21 cellular contexts compared by ENCODE assay signal in the genomic region with DNA sequence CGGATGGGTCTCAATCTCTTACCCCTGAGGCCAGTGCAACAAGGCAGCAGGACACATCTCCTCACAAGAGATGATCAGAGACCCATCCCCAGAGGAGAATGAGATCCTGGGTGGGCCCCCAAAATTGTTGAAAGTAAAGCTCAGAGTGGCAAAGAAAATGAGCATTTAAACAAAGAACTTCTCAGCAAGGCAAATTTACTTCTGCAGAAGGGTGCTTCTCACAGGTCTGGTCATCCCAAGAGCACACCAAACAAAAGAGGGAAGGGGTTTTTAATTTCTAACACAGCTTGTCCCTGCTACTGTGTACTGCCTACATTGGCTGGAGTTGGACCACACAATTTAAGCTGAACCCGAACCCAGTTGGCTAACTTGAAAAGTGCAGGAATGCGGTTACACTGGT.
"Had no signal": no experiment of that assay in that cellular context is flagged by ENCODE, and none has a peak within 500 bp of the region (broad histone marks: within the 10 kb centered on the region; RNA-seq: fewer than 3 reads in every experiment).

No MANE protein-coding gene starts in this region.

- H3K9ac ChIP-seq: parathyroid adenoma had no signal

- H3K4me3 ChIP-seq: coronary artery, esophagus squamous epithelium, heart right ventricle, tibial artery had no signal

- H2AFZ ChIP-seq: parathyroid adenoma had no signal

- H3K27me3 ChIP-seq: esophagus squamous epithelium, heart right ventricle, tibial artery had no signal

- H3K79me2 ChIP-seq: parathyroid adenoma had no signal

- H3K4me1 ChIP-seq: esophagus squamous epithelium, heart right ventricle, parathyroid adenoma, tibial artery had no signal

- H3K27ac ChIP-seq: coronary artery, esophagus squamous epithelium, heart right ventricle, parathyroid adenoma, tibial artery had no signal

- DNase-seq: activated B cell treated with CpG ODN at 0.5 μM for 24 hours; activated CD4-positive, alpha-beta T cell treated with anti-CD3 and anti-CD28 coated beads for 36 hours; activated CD4-positive, alpha-beta T cell treated with anti-CD3 and anti-CD28 coated beads, Interleukin-2, amount 50 U/mL, for 4 hours; activated CD8-positive, alpha-beta memory T cell treated with anti-CD3 and anti-CD28 coated beads for 24 hours; activated CD8-positive, alpha-beta memory T cell treated with anti-CD3 and anti-CD28 coated beads, Interleukin-2, amount 50 U/mL, for 4 hours; activated naive CD4-positive, alpha-beta T cell; activated naive CD8-positive, alpha-beta T cell treated with anti-CD3 and anti-CD28 coated beads for 36 hours; activated T-cell treated with anti-CD3 and anti-CD28 coated beads, Interleukin-2, amount 50 U/mL, for 24 hours; cerebellar nuclear complex; esophagus squamous epithelium; heart right ventricle; kidney glomerular epithelial cell; nucleus accumbens; right cardiac atrium; stimulated activated CD4-positive, alpha-beta T cell treated with anti-CD3 and anti-CD28 coated beads, Interleukin-12 subunit alpha, Interleukin-12 subunit beta, amount 100 ng/mL, for 4 hours; stimulated activated CD4-positive, alpha-beta T cell treated with anti-CD3 and anti-CD28 coated beads, Interleukin-4, amount 100 ng/mL, for 4 hours; T-helper 17 cell; tibial artery had no signal

- ATAC-seq: activated CD4-positive, alpha-beta T cell treated with anti-CD3 and anti-CD28 coated beads for 36 hours; activated T-helper 17 cell treated with anti-CD3 and anti-CD28 coated beads, Interleukin-2, amount 50 U/mL, for 72 hours; heart right ventricle; right cardiac atrium; T-helper 17 cell had no signal

- H3K36me3 ChIP-seq: esophagus squamous epithelium, heart right ventricle, tibial artery had no signal
